16 cellular contexts compared by ENCODE assay signal in the genomic region with DNA sequence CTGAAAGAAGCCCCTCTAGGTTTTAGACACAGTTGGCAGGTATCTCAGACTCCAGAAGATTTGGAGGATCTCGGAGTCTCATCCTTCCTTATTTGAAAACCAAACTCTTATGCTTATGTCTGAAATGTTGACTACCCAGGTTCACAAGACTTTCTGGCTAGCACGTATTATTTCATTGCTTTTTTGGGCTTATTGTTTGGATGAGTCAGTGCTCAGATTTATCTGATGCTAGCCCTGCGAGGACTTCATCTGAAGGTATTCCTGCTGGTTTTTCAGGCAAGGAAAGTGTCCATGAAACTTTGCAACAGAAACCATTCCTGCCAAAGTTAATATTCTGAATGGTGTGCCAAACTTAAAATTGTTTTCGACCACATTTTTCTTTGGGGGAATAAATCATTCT. TPM values are rescaled to one million over a fixed set of nuclear protein-coding genes. Genes with fewer than 3 reads are reported as not detected.
DNase-seq lines count a peak whose midpoint lies in the region; ATAC-seq and TF ChIP-seq lines count a peak whose summit lies in the region.
"Had no signal": no experiment of that assay in that cellular context is flagged by ENCODE, and none has a peak within 500 bp of the region (broad histone marks: within the 10 kb centered on the region; RNA-seq: fewer than 3 reads in every experiment).

No MANE protein-coding gene starts in this region.

- H3K36me3 Mint-ChIP-seq in HFFc6 (ENCODE audit: low read depth), result 0 out of 2 replicates have a peak, but pooled peaks cover 8% of the 10 kb centered on the region
- H3K36me3 Mint-ChIP-seq in effector memory CD8-positive, alpha-beta T cell (ENCODE audit: insufficient read depth), result peaks cover 10% of the 10 kb centered on the region
- no peaks in the 10 kb centered on the region for H3K36me3 Mint-ChIP-seq in natural killer cell

- peak overlapping the region; percentile 58 for H3K4me3 Mint-ChIP-seq in HFFc6
- no peak overlapping the region for H3K4me3 Mint-ChIP-seq in effector memory CD8-positive, alpha-beta T cell
- peak overlapping the region; percentile 45 for H3K4me3 Mint-ChIP-seq in natural killer cell

- no peaks in the 10 kb centered on the region for H3K9me3 Mint-ChIP-seq in HFFc6
- H3K9me3 Mint-ChIP-seq in effector memory CD8-positive, alpha-beta T cell, result no peaks in the 10 kb centered on the region
- H3K9me3 Mint-ChIP-seq in natural killer cell, result no peaks in the 10 kb centered on the region
- H3K9me3 Mint-ChIP-seq: CD4-positive, CD25-positive, alpha-beta regulatory T cell had no signal

- H3K27me3 Mint-ChIP-seq in HFFc6 (ENCODE audit: insufficient read depth) (no peaks in the 10 kb centered on the region; the same call in 1 of the 2 replicates), natural killer cell (ENCODE audit: low read depth in 2 of 2) (no peaks in the 10 kb centered on the region)
- H3K27me3 Mint-ChIP-seq in effector memory CD8-positive, alpha-beta T cell, result no peaks in the 10 kb centered on the region
- H3K27me3 Mint-ChIP-seq: CD4-positive, CD25-positive, alpha-beta regulatory T cell had no signal

- H3K27ac Mint-ChIP-seq in HFFc6 (peak overlapping the region; percentile 77), natural killer cell (peak overlapping the region; percentile 92 to 100)
- H3K27ac Mint-ChIP-seq in effector memory CD8-positive, alpha-beta T cell, result peak overlapping the region; percentile 27 to 80

- peaks cover 62% of the 10 kb centered on the region for H3K4me1 Mint-ChIP-seq in HFFc6 (ENCODE audit: low read depth)
- H3K4me1 Mint-ChIP-seq in effector memory CD8-positive, alpha-beta T cell (ENCODE audit: low read depth in 2 of 2), result peaks cover 54 to 66% of the 10 kb centered on the region in 2 donors
- peaks cover 83 to 85% of the 10 kb centered on the region in 2 donors for H3K4me1 Mint-ChIP-seq in natural killer cell

- ATAC-seq in effector memory CD8-positive, alpha-beta T cell (replicated peaks), result no peak
- ATAC-seq in natural killer cell, result no peak
- ATAC-seq: A549, HepG2 had no signal

- peak; percentile 17 for DNase-seq in AG08396 (ENCODE audit: low spot score)
- DNase-seq in HFFc6, result peak; percentile 38
- DNase-seq in effector memory CD8-positive, alpha-beta T cell, result no peak
- no peak for DNase-seq in natural killer cell
- DNase-seq in pons (ENCODE audit: low spot score), result no peak
- no peak for DNase-seq in stimulated activated CD4-positive, alpha-beta T cell treated with anti-CD3 and anti-CD28 coated beads, Interleukin-2, amount 100 ng/mL, for 48 hours
- no peak for DNase-seq in NCI-H2227 (lab: John Stamatoyannopoulos, UW; ENCODE audit: unreplicated experiment)
- DNase-seq in ureter (ENCODE audit: low spot score), result no peak
- DNase-seq: CD4-positive, CD25-positive, alpha-beta regulatory T cell; H7; NCI-H1105 treated with DMSO at 0.1 percent for 48 hours; NCI-H187 treated with DMSO at 0.1 percent for 48 hours; NCI-H524; SHP77 treated with DMSO at 0.1 percent for 48 hours had no signal

- TF ChIP-seq CTCF in HFFc6 (IDR thresholded peaks at IDR 0.05), result no peak
- TF ChIP-seq CTCF in natural killer cell (IDR thresholded peaks at IDR 0.05), result no peak

- intact Hi-C loops in natural killer cell (cut with micrococcal nuclease), result no loop called here

RNA-seq across cellular contexts. Expression of a gene that starts 8.5 kb away (rescaled TPM):
- total RNA-seq in HFFc6 (2021; fragmentation: NEBNext Ultra II Directional; extraction: Animal tissue kit (Norgen Biotek cat#: 25700)), result 10 to 100 TPM; 57.9 to 71.6 (median 61.4) TPM
- 100 to 1,000 TPM; 140 to 187 (median 177) TPM for total RNA-seq in natural killer cell
- 49.7 TPM for total RNA-seq in ureter

RNA-seq across cellular contexts. Expression of a gene that starts 8.8 kb away (rescaled TPM):
- 10 to 100 TPM; 16.7 to 23.2 (median 18.7) TPM for total RNA-seq in HFFc6 (2021; fragmentation: NEBNext Ultra II Directional; extraction: Animal tissue kit (Norgen Biotek cat#: 25700))
- total RNA-seq in natural killer cell, result 10 to 100 TPM; 23.7 to 52.0 (median 44.4) TPM
- 42.2 TPM for total RNA-seq in ureter

Comparison
In these comparisons a context has a peak if more than half of its experiments do, and no peak if none do; other contexts are left out.
1. DNase-seq: peak in AG08396 (single experiment) and HFFc6 (single experiment); none in effector memory CD8-positive, alpha-beta T cell (0 of 3), natural killer cell (single experiment), pons (single experiment), stimulated activated CD4-positive, alpha-beta T cell treated with anti-CD3 and anti-CD28 coated beads, Interleukin-2, amount 100 ng/mL, for 48 hours (0 of 2), NCI-H2227 (single experiment) and ureter (single experiment).
2. H3K4me3 Mint-ChIP-seq: peak in HFFc6 (single experiment) and natural killer cell (single experiment); none in effector memory CD8-positive, alpha-beta T cell (0 of 2).
3. Peak in every context shown above with its lines, with median percentiles within 50 percentile points of each other: H3K27ac Mint-ChIP-seq.